ENCODE assay signal across 36 cellular contexts in genomic region chr6:70037445-70037844, GRCh38.
"Had no signal": no experiment of that assay in that cellular context is flagged by ENCODE, and none has a peak within 500 bp of the region (broad histone marks: within the 10 kb centered on the region; RNA-seq: fewer than 3 reads in every experiment).

No MANE protein-coding gene starts in this region.

- H3K4me3 ChIP-seq: adrenal gland, ascending aorta, body of pancreas, breast epithelium, cardiac muscle cell had no signal

- H3K27me3 Mint-ChIP-seq: activated naive CD4-positive, alpha-beta T cell treated with anti-CD3 and anti-CD28 coated beads, Interleukin-2, amount 10 ng/mL, durations not matched to agents 7 days and 5 days; activated naive CD8-positive, alpha-beta T cell; activated naive CD8-positive, alpha-beta T cell treated with anti-CD3 and anti-CD28 coated beads, Interleukin-2, amount 50 U/mL, for 24 hours; activated T-helper 17 cell treated with anti-CD3 and anti-CD28 coated beads, Interleukin-2, amount 50 U/mL, for 72 hours; central memory CD8-positive, alpha-beta T cell had no signal

- DNase-seq: activated effector memory CD4-positive, alpha-beta T cell treated with anti-CD3 and anti-CD28 coated beads, Interleukin-2, amount 50 U/mL, for 16 hours; activated effector memory CD4-positive, alpha-beta T cell treated with Interleukin-2 at 50 U/mL for 16 hours; activated gamma-delta T cell; activated gamma-delta T cell treated with Interleukin-2 at 50 U/mL for 16 hours; activated naive CD4-positive, alpha-beta T cell; activated naive CD4-positive, alpha-beta T cell treated with anti-CD3 and anti-CD28 coated beads for 36 hours; activated naive CD4-positive, alpha-beta T cell treated with anti-CD3 and anti-CD28 coated beads, Interleukin-2, amount 10 ng/mL, durations not matched to agents 7 days and 5 days; activated naive CD4-positive, alpha-beta T cell treated with anti-CD3 and anti-CD28 coated beads, Interleukin-2, amount 50 U/mL, for 16 hours; activated naive CD4-positive, alpha-beta T cell treated with Interleukin-2 at 50 U/mL for 16 hours; activated naive CD8-positive, alpha-beta T cell treated with anti-CD3 and anti-CD28 coated beads for 36 hours; activated naive CD8-positive, alpha-beta T cell treated with anti-CD3 and anti-CD28 coated beads, Interleukin-2, amount 10 ng/mL, durations not matched to agents 7 days and 5 days; activated naive CD8-positive, alpha-beta T cell treated with anti-CD3 and anti-CD28 coated beads, Interleukin-2, amount 50 U/mL, for 24 hours; activated T-cell treated with anti-CD3 and anti-CD28 coated beads, Interleukin-2, amount 50 U/mL, for 4 hours; activated T-cell treated with anti-CD3 and anti-CD28 coated beads, Interleukin-2, amount 50 U/mL, for 48 hours; activated T-cell treated with anti-CD3 and anti-CD28 coated beads, Interleukin-2, amount 50 U/mL, for 72 hours; adrenal gland; amniotic stem cell; amygdala; anterior cingulate cortex; aorta; body of pancreas; brain microvascular endothelial cell; caudate nucleus; central memory CD4-positive, alpha-beta T cell; cerebellar nuclear complex had no signal

- H3K4me1 Mint-ChIP-seq: activated naive CD4-positive, alpha-beta T cell treated with anti-CD3 and anti-CD28 coated beads, Interleukin-2, amount 10 ng/mL, durations not matched to agents 7 days and 5 days; activated naive CD4-positive, alpha-beta T cell treated with anti-CD3 and anti-CD28 coated beads, Interleukin-2, amount 50 U/mL, for 24 hours; activated naive CD8-positive, alpha-beta T cell treated with anti-CD3 and anti-CD28 coated beads for 36 hours; activated naive CD8-positive, alpha-beta T cell treated with anti-CD3 and anti-CD28 coated beads, Interleukin-2, amount 10 ng/mL, durations not matched to agents 7 days and 5 days; activated naive CD8-positive, alpha-beta T cell treated with anti-CD3 and anti-CD28 coated beads, Interleukin-2, amount 50 U/mL, for 24 hours; activated T-helper 17 cell treated with anti-CD3 and anti-CD28 coated beads, Interleukin-2, amount 50 U/mL, for 72 hours; central memory CD8-positive, alpha-beta T cell had no signal

- H3K9me3 ChIP-seq: adrenal gland, ascending aorta, body of pancreas, breast epithelium had no signal

- ATAC-seq: activated naive CD4-positive, alpha-beta T cell treated with anti-CD3 and anti-CD28 coated beads, Interleukin-2, amount 50 U/mL, for 72 hours; activated naive CD8-positive, alpha-beta T cell treated with anti-CD3 and anti-CD28 coated beads, Interleukin-2, amount 50 U/mL, for 24 hours; activated T-cell treated with anti-CD3 and anti-CD28 coated beads, Interleukin-2, amount 50 U/mL, for 4 hours; activated T-cell treated with anti-CD3 and anti-CD28 coated beads, Interleukin-2, amount 50 U/mL, for 72 hours; activated T-helper 17 cell treated with anti-CD3 and anti-CD28 coated beads, Interleukin-2, amount 50 U/mL, for 72 hours; body of pancreas had no signal

- H3K4me1 ChIP-seq: adrenal gland, ascending aorta, body of pancreas, breast epithelium had no signal

- H3K36me3 Mint-ChIP-seq: activated naive CD4-positive, alpha-beta T cell treated with anti-CD3 and anti-CD28 coated beads, Interleukin-2, amount 10 ng/mL, durations not matched to agents 7 days and 5 days; activated naive CD4-positive, alpha-beta T cell treated with anti-CD3 and anti-CD28 coated beads, Interleukin-2, amount 50 U/mL, for 24 hours; activated naive CD4-positive, alpha-beta T cell treated with anti-CD3 and anti-CD28 coated beads, Interleukin-2, amount 50 U/mL, for 72 hours; activated naive CD8-positive, alpha-beta T cell; activated naive CD8-positive, alpha-beta T cell treated with anti-CD3 and anti-CD28 coated beads for 36 hours; activated naive CD8-positive, alpha-beta T cell treated with anti-CD3 and anti-CD28 coated beads, Interleukin-2, amount 10 ng/mL, durations not matched to agents 7 days and 5 days had no signal

- H3K27ac ChIP-seq: adrenal gland, ascending aorta, body of pancreas, brain microvascular endothelial cell, breast epithelium, cardiac muscle cell had no signal

- H3K9me3 Mint-ChIP-seq: activated naive CD4-positive, alpha-beta T cell treated with anti-CD3 and anti-CD28 coated beads for 36 hours; activated naive CD4-positive, alpha-beta T cell treated with anti-CD3 and anti-CD28 coated beads, Interleukin-2, amount 10 ng/mL, durations not matched to agents 7 days and 5 days; activated naive CD4-positive, alpha-beta T cell treated with anti-CD3 and anti-CD28 coated beads, Interleukin-2, amount 50 U/mL, for 24 hours; activated naive CD4-positive, alpha-beta T cell treated with anti-CD3 and anti-CD28 coated beads, Interleukin-2, amount 50 U/mL, for 72 hours; activated naive CD8-positive, alpha-beta T cell treated with anti-CD3 and anti-CD28 coated beads for 36 hours; activated naive CD8-positive, alpha-beta T cell treated with anti-CD3 and anti-CD28 coated beads, Interleukin-2, amount 10 ng/mL, durations not matched to agents 7 days and 5 days; activated naive CD8-positive, alpha-beta T cell treated with anti-CD3 and anti-CD28 coated beads, Interleukin-2, amount 50 U/mL, for 24 hours; activated T-cell treated with anti-CD3 and anti-CD28 coated beads, Interleukin-2, amount 50 U/mL, for 4 hours; activated T-cell treated with anti-CD3 and anti-CD28 coated beads, Interleukin-2, amount 50 U/mL, for 72 hours; activated T-helper 1 cell treated with anti-CD3 and anti-CD28 coated beads, Interleukin-12 subunit alpha, Interleukin-12 subunit beta, Interleukin-2, Interleukin-4 antibody, amounts not matched to agents 30 ng/mL and 10 ng/mL and 1 ng/mL, durations not matched to agents 14 hours and 24 hours and 36 hours; activated T-helper 17 cell treated with anti-CD3 and anti-CD28 coated beads, Interleukin-2, amount 50 U/mL, for 72 hours; activated T-helper 2 cell treated with anti-CD3 and anti-CD28 coated beads, Interferon-gamma antibody, Interleukin-2, Interleukin-4, amounts not matched to agents 10 μg/mL and 5 μg/mL and 100 μg/mL, durations not matched to agents 14 hours and 24 hours and 36 hours; brain; central memory CD8-positive, alpha-beta T cell had no signal

- H3K4me3 Mint-ChIP-seq: activated naive CD4-positive, alpha-beta T cell treated with anti-CD3 and anti-CD28 coated beads for 36 hours; activated naive CD4-positive, alpha-beta T cell treated with anti-CD3 and anti-CD28 coated beads, Interleukin-2, amount 10 ng/mL, durations not matched to agents 7 days and 5 days; activated naive CD4-positive, alpha-beta T cell treated with anti-CD3 and anti-CD28 coated beads, Interleukin-2, amount 50 U/mL, for 24 hours; activated naive CD8-positive, alpha-beta T cell; activated naive CD8-positive, alpha-beta T cell treated with anti-CD3 and anti-CD28 coated beads for 36 hours; activated naive CD8-positive, alpha-beta T cell treated with anti-CD3 and anti-CD28 coated beads, Interleukin-2, amount 10 ng/mL, durations not matched to agents 7 days and 5 days; activated naive CD8-positive, alpha-beta T cell treated with anti-CD3 and anti-CD28 coated beads, Interleukin-2, amount 50 U/mL, for 24 hours; activated T-cell treated with anti-CD3 and anti-CD28 coated beads, Interleukin-2, amount 50 U/mL, for 4 hours; activated T-cell treated with anti-CD3 and anti-CD28 coated beads, Interleukin-2, amount 50 U/mL, for 72 hours; activated T-helper 1 cell treated with anti-CD3 and anti-CD28 coated beads, Interleukin-12 subunit alpha, Interleukin-12 subunit beta, Interleukin-2, Interleukin-4 antibody, amounts not matched to agents 30 ng/mL and 10 ng/mL and 1 ng/mL, durations not matched to agents 14 hours and 24 hours and 36 hours; activated T-helper 17 cell treated with anti-CD3 and anti-CD28 coated beads, Interleukin-2, amount 50 U/mL, for 72 hours; brain; central memory CD8-positive, alpha-beta T cell had no signal

- H3K36me3 ChIP-seq: adrenal gland, ascending aorta, brain microvascular endothelial cell, breast epithelium, cardiac muscle cell had no signal

- H3K27ac Mint-ChIP-seq: activated naive CD4-positive, alpha-beta T cell treated with anti-CD3 and anti-CD28 coated beads for 36 hours; activated naive CD4-positive, alpha-beta T cell treated with anti-CD3 and anti-CD28 coated beads, Interleukin-2, amount 10 ng/mL, durations not matched to agents 7 days and 5 days; activated naive CD4-positive, alpha-beta T cell treated with anti-CD3 and anti-CD28 coated beads, Interleukin-2, amount 50 U/mL, for 24 hours; activated naive CD4-positive, alpha-beta T cell treated with anti-CD3 and anti-CD28 coated beads, Interleukin-2, amount 50 U/mL, for 72 hours; activated naive CD8-positive, alpha-beta T cell; activated naive CD8-positive, alpha-beta T cell treated with anti-CD3 and anti-CD28 coated beads for 36 hours; activated naive CD8-positive, alpha-beta T cell treated with anti-CD3 and anti-CD28 coated beads, Interleukin-2, amount 10 ng/mL, durations not matched to agents 7 days and 5 days; activated naive CD8-positive, alpha-beta T cell treated with anti-CD3 and anti-CD28 coated beads, Interleukin-2, amount 50 U/mL, for 24 hours; activated T-cell treated with anti-CD3 and anti-CD28 coated beads, Interleukin-2, amount 50 U/mL, for 72 hours; activated T-helper 1 cell treated with anti-CD3 and anti-CD28 coated beads, Interleukin-12 subunit alpha, Interleukin-12 subunit beta, Interleukin-2, Interleukin-4 antibody, amounts not matched to agents 30 ng/mL and 10 ng/mL and 1 ng/mL, durations not matched to agents 14 hours and 24 hours and 36 hours; activated T-helper 17 cell treated with anti-CD3 and anti-CD28 coated beads, Interleukin-2, amount 50 U/mL, for 72 hours; activated T-helper 2 cell treated with anti-CD3 and anti-CD28 coated beads, Interferon-gamma antibody, Interleukin-2, Interleukin-4, amounts not matched to agents 10 μg/mL and 5 μg/mL and 100 μg/mL, durations not matched to agents 14 hours and 24 hours and 36 hours; brain had no signal

- H3K27me3 ChIP-seq: adrenal gland, ascending aorta, body of pancreas, brain microvascular endothelial cell, breast epithelium, cardiac muscle cell had no signal
